1 cellular context compared by ENCODE assay signal in genomic region chr1:240492832-240493440, GRCh38.
TF ChIP-seq lines count a peak whose summit lies in the region.

No MANE protein-coding gene starts in this region.

TF ChIP-seq in GM23338, 12 proteins besides CTCF, POLR2A, EP300 and RAD21:
- TF ChIP-seq ZNF462 (CRISPR knock-in tag; IDR thresholded peaks at IDR 0.05) (peak; percentile 28; the same call in 1 of the 2 replicates), ETS1 (IDR thresholded peaks at IDR 0.05) (no peak), POLR2AphosphoS5 (IDR thresholded peaks at IDR 0.05; ENCODE audit: low read depth) (peak; percentile 23; the same call in 1 of the 2 replicates)
